4 cellular contexts compared by ENCODE assay signal in genomic region chr3:159052494-159052893, GRCh38. TPM values are rescaled to one million over a fixed set of nuclear protein-coding genes. Genes with fewer than 3 reads are reported as not detected.
"Had no signal": no experiment of that assay in that cellular context is flagged by ENCODE, and none has a peak within 500 bp of the region (broad histone marks: within the 10 kb centered on the region; RNA-seq: fewer than 3 reads in every experiment).

No MANE protein-coding gene starts in this region.

RNA-seq across cellular contexts. Expression of gene IQCJ, which starts 16.6 kb away (rescaled TPM):
- total RNA-seq: LHCN-M2, M059J, MCF 10A, NCI-H460 had no signal
